In genomic region chr11:72971211-72971610, GRCh38 we compare ENCODE assay signal across 13 cellular contexts.
DNase-seq lines count a peak whose midpoint lies in the region; ATAC-seq and TF ChIP-seq lines count a peak whose summit lies in the region.
"Had no signal": no experiment of that assay in that cellular context is flagged by ENCODE, and none has a peak within 500 bp of the region (broad histone marks: within the 10 kb centered on the region; RNA-seq: fewer than 3 reads in every experiment).

No MANE protein-coding gene starts in this region.

- H3K27me3 Mint-ChIP-seq in activated B cell treated with CpG ODN at 0.5 μM for 24 hours (no peaks in the 10 kb centered on the region), mesothelial cell of epicardium (ENCODE audit: low read depth) (no peaks in the 10 kb centered on the region), T-helper 17 cell (no peaks in the 10 kb centered on the region)

- H3K9me3 Mint-ChIP-seq in activated B cell treated with CpG ODN at 0.5 μM for 24 hours, result no peaks in the 10 kb centered on the region
- peaks cover 20% of the 10 kb centered on the region for H3K9me3 Mint-ChIP-seq in mesothelial cell of epicardium
- H3K9me3 Mint-ChIP-seq in stimulated activated effector memory CD8-positive, alpha-beta T cell treated with anti-CD3 and anti-CD28 coated beads, Interleukin-12 subunit alpha, Interleukin-12 subunit beta, amount 100 ng/mL, for 72 hours, result no peaks in the 10 kb centered on the region

- H3K27ac Mint-ChIP-seq in activated B cell treated with CpG ODN at 0.5 μM for 24 hours, result peak overlapping the region; percentile 47
- H3K27ac Mint-ChIP-seq in mesothelial cell of epicardium, result peak overlapping the region; percentile 28
- no peak overlapping the region for H3K27ac Mint-ChIP-seq in stimulated activated effector memory CD8-positive, alpha-beta T cell treated with anti-CD3 and anti-CD28 coated beads, Interleukin-12 subunit alpha, Interleukin-12 subunit beta, amount 100 ng/mL, for 72 hours
- H3K27ac Mint-ChIP-seq in T-helper 17 cell, result no peak overlapping the region

- intact Hi-C loops in activated B cell treated with CpG ODN at 0.5 μM for 24 hours (cut with micrococcal nuclease), result no loop called here

- H3K36me3 Mint-ChIP-seq in activated B cell treated with CpG ODN at 0.5 μM for 24 hours (ENCODE audit: low read depth) (peaks cover 82% of the 10 kb centered on the region), mesothelial cell of epicardium (peaks cover 26% of the 10 kb centered on the region), T-helper 17 cell (ENCODE audit: low read depth) (peaks cover 6% of the 10 kb centered on the region)
- H3K36me3 Mint-ChIP-seq in stimulated activated effector memory CD8-positive, alpha-beta T cell treated with anti-CD3 and anti-CD28 coated beads, Interleukin-12 subunit alpha, Interleukin-12 subunit beta, amount 100 ng/mL, for 72 hours, result peaks cover 9% of the 10 kb centered on the region

- POLR2A ChIA-PET in activated B cell treated with CpG ODN at 0.5 μM for 24 hours (lab: Charles Lee), result no interaction called here

- H3K4me3 Mint-ChIP-seq in activated B cell treated with CpG ODN at 0.5 μM for 24 hours (no peak overlapping the region), mesothelial cell of epicardium (no peak overlapping the region), T-helper 17 cell (no peak overlapping the region)
- H3K4me3 Mint-ChIP-seq in stimulated activated effector memory CD8-positive, alpha-beta T cell treated with anti-CD3 and anti-CD28 coated beads, Interleukin-12 subunit alpha, Interleukin-12 subunit beta, amount 100 ng/mL, for 72 hours, result peak overlapping the region; percentile 37

- H3K9me3 ChIP-seq in T-helper 17 cell (ENCODE audit: control insufficient read depth, low read length, poor library complexity, severe bottlenecking), result no peaks in the 10 kb centered on the region
- H3K9me3 ChIP-seq: SJSA1 had no signal

- TF ChIP-seq CTCF in activated B cell treated with CpG ODN at 0.5 μM for 24 hours (IDR thresholded peaks at IDR 0.05) (no peak), mesothelial cell of epicardium (IDR thresholded peaks at IDR 0.05; ENCODE audit: unreplicated experiment) (no peak)

- ATAC-seq in activated B cell treated with CpG ODN at 0.5 μM for 24 hours (ENCODE audit: low read depth) (no peak), T-helper 17 cell (no peak)
- ATAC-seq in stimulated activated effector memory CD8-positive, alpha-beta T cell treated with anti-CD3 and anti-CD28 coated beads, Interleukin-12 subunit alpha, Interleukin-12 subunit beta, amount 100 ng/mL, for 72 hours, result no peak

- CTCF ChIA-PET in activated B cell treated with CpG ODN at 0.5 μM for 24 hours (lab: Charles Lee), result interaction anchor here (1.1 kb wide), 1 partner anchor 206 kb away, joined by 3 read pairs; no protein-coding TSS in a partner anchor

- DNase-seq in NCI-H82 (lab: John Stamatoyannopoulos, UW) (peak; percentile 26), NCI-H82 treated with DMSO at 0.1 percent for 48 hours (lab: John Stamatoyannopoulos, UW; ENCODE audit: unreplicated experiment) (no peak), activated B cell treated with CpG ODN at 0.5 μM for 24 hours (no peak), mesothelial cell of epicardium (ENCODE audit: low spot score in 2 of 2, unreplicated experiment in 2 of 2) (no peak), C1 segment of cervical spinal cord (lab: John Stamatoyannopoulos, UW) (no peak), NCI-H1092 treated with DMSO at 0.1 percent for 48 hours (lab: John Stamatoyannopoulos, UW) (no peak), T-helper 17 cell (no peak)
- DNase-seq in stimulated activated effector memory CD8-positive, alpha-beta T cell treated with anti-CD3 and anti-CD28 coated beads, Interleukin-12 subunit alpha, Interleukin-12 subunit beta, amount 100 ng/mL, for 72 hours (ENCODE audit: low spot score in 2 of 2), result no peak
- DNase-seq: DMS 273 treated with DMSO at 0.1 percent for 48 hours, GDM1, GOT3, NCI-H187 had no signal

- peaks cover 64% of the 10 kb centered on the region for H3K4me1 Mint-ChIP-seq in activated B cell treated with CpG ODN at 0.5 μM for 24 hours
- H3K4me1 Mint-ChIP-seq in mesothelial cell of epicardium, result peaks cover 30% of the 10 kb centered on the region
- H3K4me1 Mint-ChIP-seq in stimulated activated effector memory CD8-positive, alpha-beta T cell treated with anti-CD3 and anti-CD28 coated beads, Interleukin-12 subunit alpha, Interleukin-12 subunit beta, amount 100 ng/mL, for 72 hours, result peaks cover 53% of the 10 kb centered on the region
- H3K4me1 Mint-ChIP-seq in T-helper 17 cell, result peaks cover 29% of the 10 kb centered on the region

Comparison
In these comparisons a context has a peak if more than half of its experiments do, and no peak if none do; other contexts are left out.
1. H3K27ac Mint-ChIP-seq: peak in activated B cell treated with CpG ODN at 0.5 μM for 24 hours (single experiment) and mesothelial cell of epicardium (single experiment); none in stimulated activated effector memory CD8-positive, alpha-beta T cell treated with anti-CD3 and anti-CD28 coated beads, Interleukin-12 subunit alpha, Interleukin-12 subunit beta, amount 100 ng/mL, for 72 hours (single experiment) and T-helper 17 cell (single experiment).